In the genomic region with DNA sequence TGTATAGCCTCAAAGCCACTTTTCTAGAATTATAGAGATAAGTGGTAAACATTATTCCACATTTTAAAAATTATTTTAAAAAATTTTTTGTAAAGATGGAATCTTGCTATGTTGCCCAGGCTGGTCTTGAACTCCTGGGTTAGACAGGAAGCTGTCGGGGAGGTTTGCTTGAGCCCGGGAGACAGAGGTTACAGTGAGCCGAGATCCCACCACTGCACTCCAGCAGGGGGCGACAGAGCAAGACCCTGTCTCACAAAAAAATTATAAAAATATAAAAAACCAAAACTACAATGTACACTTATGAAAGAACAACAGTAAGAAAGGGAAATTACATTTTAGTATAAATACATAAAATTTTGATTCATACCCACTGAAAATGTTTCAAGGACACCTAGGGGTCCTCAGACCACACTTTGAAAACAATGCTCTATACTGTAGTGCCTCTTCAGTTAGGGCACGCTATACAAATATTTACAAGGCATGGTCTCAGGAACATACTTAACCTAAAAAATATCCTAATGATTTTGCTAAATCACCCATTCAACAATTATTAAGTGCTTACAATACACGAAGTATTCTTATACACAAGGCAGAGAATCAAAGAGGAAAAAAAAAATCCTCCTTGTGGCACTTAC, we compare ENCODE assay signal across 8 cellular contexts.
DNase-seq lines count a peak whose midpoint lies in the region; ATAC-seq and TF ChIP-seq lines count a peak whose summit lies in the region.

No MANE protein-coding gene starts in this region.

- H3K36me3 ChIP-seq in OCI-LY1 (ENCODE audit: insufficient read depth, low read length) (0 out of 2 replicates have a peak, but pooled peaks cover 6% of the 10 kb centered on the region), sigmoid colon (no peaks in the 10 kb centered on the region)

- no peak overlapping the region for H2AFZ ChIP-seq in OCI-LY1 (ENCODE audit: low read length)

- H3K9me2 ChIP-seq in OCI-LY1 (ENCODE audit: low read depth, low read length): no peaks in the 10 kb centered on the region

- no peak overlapping the region for H3K4me3 Mint-ChIP-seq in activated T-cell treated with anti-CD3 and anti-CD28 coated beads, Interleukin-2, amount 50 U/mL, for 4 hours

- no peaks in the 10 kb centered on the region for H3K9me3 Mint-ChIP-seq in activated T-cell treated with anti-CD3 and anti-CD28 coated beads, Interleukin-2, amount 50 U/mL, for 4 hours

- no peaks in the 10 kb centered on the region for H3F3A ChIP-seq in OCI-LY1 (ENCODE audit: insufficient read depth, low read length)

- peak; percentile 37 for DNase-seq in GDM1 (lab: John Stamatoyannopoulos, UW)
- DNase-seq in activated T-cell treated with anti-CD3 and anti-CD28 coated beads, Interleukin-2, amount 50 U/mL, for 4 hours: peak; percentile 74
- peak; percentile 57 for DNase-seq in fibroblast of the aortic adventitia (ENCODE audit: low read depth)
- DNase-seq in sigmoid colon: no peak
- no peak for DNase-seq in pons (ENCODE audit: low spot score)

- H3K27me3 Mint-ChIP-seq in activated T-cell treated with anti-CD3 and anti-CD28 coated beads, Interleukin-2, amount 50 U/mL, for 4 hours (ENCODE audit: low read depth): no peaks in the 10 kb centered on the region

- no peak overlapping the region for H3K9ac ChIP-seq in OCI-LY1 (ENCODE audit: low read length)

- TF ChIP-seq POLR2A in sigmoid colon (IDR thresholded peaks at IDR 0.05): no peak

- H3K36me3 Mint-ChIP-seq in activated T-cell treated with anti-CD3 and anti-CD28 coated beads, Interleukin-2, amount 50 U/mL, for 4 hours (ENCODE audit: insufficient read depth): peaks cover 5% of the 10 kb centered on the region

- peaks cover 36% of the 10 kb centered on the region for H3K4me1 Mint-ChIP-seq in activated T-cell treated with anti-CD3 and anti-CD28 coated beads, Interleukin-2, amount 50 U/mL, for 4 hours (ENCODE audit: low read depth)

- peak; percentile 52 to 69 for ATAC-seq in activated T-cell treated with anti-CD3 and anti-CD28 coated beads, Interleukin-2, amount 50 U/mL, for 4 hours
- ATAC-seq in HG03432 (IDR thresholded peaks at IDR 0.05; ENCODE audit: unreplicated experiment) (no peak), GM19467 (IDR thresholded peaks at IDR 0.05; ENCODE audit: unreplicated experiment) (no peak)

- H3K9me3 ChIP-seq in OCI-LY1 (ENCODE audit: low read length): no peaks in the 10 kb centered on the region
- H3K9me3 ChIP-seq in sigmoid colon: no peaks in the 10 kb centered on the region

- peaks cover 21% of the 10 kb centered on the region for H3K79me2 ChIP-seq in OCI-LY1 (ENCODE audit: insufficient read depth, low read length)

- peaks cover 7% of the 10 kb centered on the region for H3K4me1 ChIP-seq in OCI-LY1 (ENCODE audit: insufficient read depth, low read length, severe bottlenecking)
- H3K4me1 ChIP-seq in sigmoid colon: peaks cover 0 to 32% (median 14%) of the 10 kb centered on the region in 4 donors

- no peak for TF ChIP-seq EP300 in sigmoid colon (IDR thresholded peaks at IDR 0.05)

- TF ChIP-seq CTCF in OCI-LY1 (IDR thresholded peaks at IDR 0.05; ENCODE audit: low read length) (peak; percentile 67), fibroblast of the aortic adventitia (IDR thresholded peaks at IDR 0.05; ENCODE audit: insufficient read depth, low read length) (peak; percentile 79), sigmoid colon (IDR thresholded peaks at IDR 0.05) (peak; percentile 12 to 65 (median 45))

- intact Hi-C loops in sigmoid colon (cut with DNase I): no loop called here

- H3K27ac ChIP-seq in OCI-LY1 (ENCODE audit: low read depth, low read length, poor library complexity, severe bottlenecking) (peak overlapping the region; percentile 1), sigmoid colon (no peak overlapping the region)

- H4K20me1 ChIP-seq in OCI-LY1 (ENCODE audit: insufficient read depth, low read length): no peaks in the 10 kb centered on the region

- H3K27me3 ChIP-seq in OCI-LY1 (ENCODE audit: insufficient read depth, low read length) (no peaks in the 10 kb centered on the region), sigmoid colon (no peaks in the 10 kb centered on the region)

- H3K4me2 ChIP-seq in OCI-LY1 (ENCODE audit: low read length): no peak overlapping the region

- H3K4me3 ChIP-seq in OCI-LY1 (ENCODE audit: low read depth, low read length, poor library complexity, severe bottlenecking) (no peak overlapping the region), fibroblast of the aortic adventitia (ENCODE audit: low read depth, low read length) (no peak overlapping the region), sigmoid colon (no peak overlapping the region)

- 43 to 46% methylated on average over 6 of the region's 6 CpGs for WGBS in sigmoid colon, 2 donors

Comparison
In these comparisons a context has a peak if more than half of its experiments do, and no peak if none do; other contexts are left out.
1. DNase-seq: peak in GDM1 (single experiment), activated T-cell treated with anti-CD3 and anti-CD28 coated beads, Interleukin-2, amount 50 U/mL, for 4 hours (single experiment) and fibroblast of the aortic adventitia (single experiment); none in sigmoid colon (single experiment) and pons (single experiment).
2. ATAC-seq: peak in activated T-cell treated with anti-CD3 and anti-CD28 coated beads, Interleukin-2, amount 50 U/mL, for 4 hours (2 of 2); none in HG03432 (single experiment) and GM19467 (single experiment).
3. Peak in every context shown above with its lines, with median percentiles within 50 percentile points of each other: CTCF ChIP-seq.